Comparison of ENCODE assay signal across 8 cellular contexts in genomic region chr9:757246-757881, GRCh38.
DNase-seq lines count a peak whose midpoint lies in the region; ATAC-seq, FAIRE-seq and TF ChIP-seq lines count a peak whose summit lies in the region.

No MANE protein-coding gene starts in this region.

- H3K4me3 ChIP-seq in mammary epithelial cell (replicated peaks in 1 of 3; ENCODE audit: insufficient read depth in 1 of 3, low read depth in 2 of 3, low read length in 3 of 3), result no peak overlapping the region
- no peak overlapping the region for H3K4me3 ChIP-seq in HepG2 (replicated peaks in 1 of 3; ENCODE audit: insufficient read depth in 1 of 3, low read depth in 2 of 3, low read length in 3 of 3)

- no peak overlapping the region for H3K4me2 ChIP-seq in mammary epithelial cell (ENCODE audit: insufficient read depth, low read depth, low read length)
- H3K4me2 ChIP-seq in HepG2 (ENCODE audit: low read depth, low read length), result no peak overlapping the region

- POLR2A ChIA-PET in HepG2 (lab: Yijun Ruan, JAX), result interaction anchor here (1.0 kb wide), 1 partner anchor 50 kb away, joined by 3 read pairs; no protein-coding TSS in a partner anchor

- DNase-seq in SKM-1 treated with dmso at 0.1 percent for 144 hours (lab: John Stamatoyannopoulos, UW; ENCODE audit: unreplicated experiment) (peak; percentile 10), SKM-1 (lab: John Stamatoyannopoulos, UW; ENCODE audit: unreplicated experiment) (no peak), NCI-H2196 treated with DMSO at 0.1 percent for 48 hours (lab: John Stamatoyannopoulos, UW; ENCODE audit: unreplicated experiment) (peak; percentile 31), mammary epithelial cell (peak; percentile 51), HepG2 (ENCODE audit: low spot score) (peak; percentile 69)

- no peaks in the 10 kb centered on the region for H3K27me3 ChIP-seq in mammary epithelial cell (ENCODE audit: insufficient read depth, low read length)
- H3K27me3 ChIP-seq in HepG2 (ENCODE audit: control insufficient read depth in 1 of 2, insufficient read depth in 2 of 2, low read length in 2 of 2), result no peaks in the 10 kb centered on the region

- intact Hi-C loops in mammary epithelial cell (cut with micrococcal nuclease), result loop anchor here (1.0 to 10.0 kb wide), 3 partner anchors 143 to 371 kb away; partner anchors contain the start of gene KANK1
- intact Hi-C loops in HepG2 (cut with micrococcal nuclease; ENCODE audit: unreplicated experiment), result loop anchor here (1.0 to 5.0 kb wide), 2 partner anchors 50 to 143 kb away; no protein-coding TSS in a partner anchor

- H2AFZ ChIP-seq in mammary epithelial cell (ENCODE audit: low read depth, low read length), result no peak overlapping the region
- H2AFZ ChIP-seq in HepG2 (ENCODE audit: low read length), result no peak overlapping the region

- H3K9ac ChIP-seq in mammary epithelial cell (ENCODE audit: insufficient read depth, low read length) (no peak overlapping the region), HepG2 (ENCODE audit: insufficient read depth, low read depth, low read length) (no peak overlapping the region)

- dilution Hi-C loops in mammary epithelial cell (cut with HindIII; ENCODE audit: low sequenced_read_pairs), result no loop called here

- H3K9me3 ChIP-seq in mammary epithelial cell (replicated peaks; ENCODE audit: insufficient read depth, low read length) (no peaks in the 10 kb centered on the region), HepG2 (ENCODE audit: low read length) (no peaks in the 10 kb centered on the region)

- in situ Hi-C loops in mammary epithelial cell (cut with MboI; ENCODE audit: low sequenced_read_pairs in 2 of 2) (loop anchor here in 1 of 2 donors (5.0 kb wide), 1 partner anchor 145 kb away; no protein-coding TSS in a partner anchor), HepG2 (cut with HindIII; ENCODE audit: extremely low pct_ligation_motif_present, low pct_unique_long_range_greater_than_20kb) (no loop called here)

- no peak for TF ChIP-seq POLR2A in HepG2 (IDR thresholded peaks at IDR 0.05; ENCODE audit: insufficient read depth in 1 of 2, low read depth in 2 of 2, low read length in 2 of 2)

- TF ChIP-seq EP300 in HepG2 (IDR thresholded peaks at IDR 0.05; ENCODE audit: low read depth in 2 of 2, low read length in 2 of 2), result no peak
- no peak for TF ChIP-seq EP300 in HepG2 (CRISPR knock-in tag; IDR thresholded peaks at IDR 0.05; ENCODE audit: borderline replicate concordance)

- peak; percentile 46 to 74 for TF ChIP-seq CTCF in mammary epithelial cell (conservative IDR thresholded peaks at IDR 0.05 in 1 of 2, IDR thresholded peaks at IDR 0.05 in 1 of 2; ENCODE audit: extremely low read depth in 1 of 2, insufficient read depth in 1 of 2, low read depth in 1 of 2, low read length in 2 of 2)
- peak; percentile 73 for TF ChIP-seq CTCF in HepG2 (CRISPR knock-in tag; IDR thresholded peaks at IDR 0.05)

- CTCF ChIA-PET in mammary epithelial cell (lab: Charles Lee; ENCODE audit: low non-redundant PET), result interaction anchor here (0.6 kb wide), 1 partner anchor 136 kb away, joined by 5 read pairs; no protein-coding TSS in a partner anchor
- CTCF ChIA-PET in HepG2 (lab: Yijun Ruan, JAX; ENCODE audit: low intra/inter-chr PET ratio, low total read pairs), result interaction anchor here (1.5 kb wide), 1 partner anchor 143 kb away, joined by 23 read pairs; no protein-coding TSS in a partner anchor

- BruUV-seq in mammary epithelial cell (replicated peaks; lab: Mats Ljungman, UMichigan) (no TSS peak), HepG2 (replicated peaks; lab: Mats Ljungman, UMichigan) (no TSS peak)

- WGBS in mammary epithelial cell (ENCODE audit: low coverage, missing lambda C conversion rate), result 73% methylated on average over 5 of the region's 13 CpGs
- WGBS in HepG2 (ENCODE audit: low lambda C conversion rate), result 77% methylated on average over 13 of the region's 13 CpGs

- peaks cover 25% of the 10 kb centered on the region for H3K4me1 ChIP-seq in mammary epithelial cell (ENCODE audit: insufficient read depth, low read length)
- H3K4me1 ChIP-seq in HepG2 (ENCODE audit: insufficient read depth, low read length), result peaks cover 73% of the 10 kb centered on the region

- ATAC-seq in HepG2, result peak; percentile 72
- no peak for ATAC-seq in HG02938 (IDR thresholded peaks at IDR 0.05; ENCODE audit: unreplicated experiment)
- no peak for ATAC-seq in GM21381 (IDR thresholded peaks at IDR 0.05; ENCODE audit: unreplicated experiment)
- no peak for ATAC-seq in GM18907 (IDR thresholded peaks at IDR 0.05; ENCODE audit: unreplicated experiment)

- no peaks in the 10 kb centered on the region for H3K79me2 ChIP-seq in mammary epithelial cell (ENCODE audit: insufficient read depth, low read length)
- no peaks in the 10 kb centered on the region for H3K79me2 ChIP-seq in HepG2 (ENCODE audit: insufficient read depth, low read length)

- H3K27ac ChIP-seq in mammary epithelial cell (ENCODE audit: insufficient read depth, low read depth, low read length), result no peak overlapping the region
- H3K27ac ChIP-seq in HepG2 (ENCODE audit: extremely low read length, insufficient read depth, low read length), result no peak overlapping the region

- peak; percentile 62 for TF ChIP-seq RAD21 in HepG2 (CRISPR knock-in tag; IDR thresholded peaks at IDR 0.05)

- H3K36me3 ChIP-seq in mammary epithelial cell (ENCODE audit: insufficient read depth, low read length) (no peaks in the 10 kb centered on the region), HepG2 (replicated peaks in 1 of 2; ENCODE audit: control insufficient read depth in 1 of 2, insufficient read depth in 2 of 2, low read length in 2 of 2) (no peaks in the 10 kb centered on the region)

- FAIRE-seq in HepG2 (lab: Jason Lieb, UNC), result no peak

- H4K20me1 ChIP-seq in mammary epithelial cell (ENCODE audit: insufficient read depth, low read length) (no peaks in the 10 kb centered on the region), HepG2 (ENCODE audit: insufficient read depth, low read length) (no peaks in the 10 kb centered on the region)

TF ChIP-seq in HepG2, 621 proteins besides CTCF, POLR2A, EP300 and RAD21 (continues in another document):
- TF ChIP-seq NR2F1 (CRISPR knock-in tag; IDR thresholded peaks at IDR 0.05) (no peak), NR2F6 (IDR thresholded peaks at IDR 0.05) (no peak), NR2F6 (CRISPR knock-in tag; IDR thresholded peaks at IDR 0.05) (no peak), FOXK1 (CRISPR knock-in tag; IDR thresholded peaks at IDR 0.05; ENCODE audit: borderline replicate concordance, low read depth) (no peak), ZBTB42 (CRISPR knock-in tag; IDR thresholded peaks at IDR 0.05) (no peak), TFDP2 (CRISPR knock-in tag; IDR thresholded peaks at IDR 0.05) (no peak), ZNF788 (CRISPR knock-in tag; IDR thresholded peaks at IDR 0.05; ENCODE audit: borderline replicate concordance) (peak; percentile 19; the same call in 1 of the 2 replicates), ZNF629 (CRISPR knock-in tag; conservative IDR thresholded peaks at IDR 0.05) (no peak), MIXL1 (CRISPR knock-in tag; IDR thresholded peaks at IDR 0.05) (no peak), TOE1 (CRISPR knock-in tag; IDR thresholded peaks at IDR 0.05) (no peak), NFKB2 (CRISPR knock-in tag; IDR thresholded peaks at IDR 0.05; ENCODE audit: borderline replicate concordance) (no peak), DR1 (CRISPR knock-in tag; IDR thresholded peaks at IDR 0.05) (no peak), ATF4 (CRISPR knock-in tag; IDR thresholded peaks at IDR 0.05) (no peak), ZBTB4 (CRISPR knock-in tag; IDR thresholded peaks at IDR 0.05; ENCODE audit: borderline replicate concordance) (no peak), CCAR2 (optimal IDR thresholded peaks at IDR 0.05; ENCODE audit: low read depth, low read length) (no peak), KAT7 (CRISPR knock-in tag; IDR thresholded peaks at IDR 0.05; ENCODE audit: borderline replicate concordance) (no peak), ZFP62 (CRISPR knock-in tag; IDR thresholded peaks at IDR 0.05) (no peak)
